ENCODE assay signal across 1 cellular context in genomic region chr3:195822131-195822696, GRCh38.
TF ChIP-seq lines count a peak whose summit lies in the region.

No MANE protein-coding gene starts in this region.

TF ChIP-seq in H1, 55 proteins besides CTCF, POLR2A, EP300 and RAD21 (continued from another document):
- no peak for TF ChIP-seq MAFK (IDR thresholded peaks at IDR 0.05; ENCODE audit: low read depth, low read length)
- TF ChIP-seq CREB1 (IDR thresholded peaks at IDR 0.05) = no peak
- TF ChIP-seq, protein P1, sequence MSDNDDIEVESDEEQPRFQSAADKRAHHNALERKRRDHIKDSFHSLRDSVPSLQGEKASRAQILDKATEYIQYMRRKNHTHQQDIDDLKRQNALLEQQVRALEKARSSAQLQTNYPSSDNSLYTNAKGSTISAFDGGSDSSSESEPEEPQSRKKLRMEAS (IDR thresholded peaks at IDR 0.05) = no peak
- TF ChIP-seq EZH2 (IDR thresholded peaks at IDR 0.05; ENCODE audit: low read depth, low read length, severe bottlenecking) = no peak
- no peak for TF ChIP-seq TAF1 (IDR thresholded peaks at IDR 0.05; ENCODE audit: low read depth, low read length)
- no peak for TF ChIP-seq KDM5A (IDR thresholded peaks at IDR 0.05; ENCODE audit: low read length)
- TF ChIP-seq FOSL1 (IDR thresholded peaks at IDR 0.05; ENCODE audit: insufficient read depth, low read depth, low read length) = no peak
- TF ChIP-seq CEBPB (IDR thresholded peaks at IDR 0.05; ENCODE audit: low read depth, low read length) = no peak
- TF ChIP-seq SRF (IDR thresholded peaks at IDR 0.05; ENCODE audit: low read depth, low read length) = no peak
- TF ChIP-seq SIX5 (IDR thresholded peaks at IDR 0.05; ENCODE audit: low read depth, low read length) = no peak
- no peak for TF ChIP-seq RNF2 (IDR thresholded peaks at IDR 0.05; ENCODE audit: borderline replicate concordance, low read depth, low read length, missing control alignments, poor library complexity, severe bottlenecking)
- TF ChIP-seq KDM4A (IDR thresholded peaks at IDR 0.05; ENCODE audit: low read depth, low read length, severe bottlenecking) = no peak
- TF ChIP-seq, protein P2, sequence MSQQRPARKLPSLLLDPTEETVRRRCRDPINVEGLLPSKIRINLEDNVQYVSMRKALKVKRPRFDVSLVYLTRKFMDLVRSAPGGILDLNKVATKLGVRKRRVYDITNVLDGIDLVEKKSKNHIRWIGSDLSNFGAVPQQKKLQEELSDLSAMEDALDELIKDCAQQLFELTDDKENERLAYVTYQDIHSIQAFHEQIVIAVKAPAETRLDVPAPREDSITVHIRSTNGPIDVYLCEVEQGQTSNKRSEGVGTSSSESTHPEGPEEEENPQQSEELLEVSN (IDR thresholded peaks at IDR 0.05) = no peak
- TF ChIP-seq CTBP2 (IDR thresholded peaks at IDR 0.05; ENCODE audit: borderline replicate concordance, insufficient read depth, insufficient read length, low read length) = no peak
- no peak for TF ChIP-seq ASH2L (IDR thresholded peaks at IDR 0.05; ENCODE audit: low read length)
- TF ChIP-seq CHD7 (IDR thresholded peaks at IDR 0.05; ENCODE audit: insufficient replicate concordance, low read length) = no peak
- TF ChIP-seq NRF1 (IDR thresholded peaks at IDR 0.05; ENCODE audit: low read depth, low read length) = no peak
- TF ChIP-seq SIRT6 (IDR thresholded peaks at IDR 0.05; ENCODE audit: low read length) = no peak
